In the genomic region with DNA sequence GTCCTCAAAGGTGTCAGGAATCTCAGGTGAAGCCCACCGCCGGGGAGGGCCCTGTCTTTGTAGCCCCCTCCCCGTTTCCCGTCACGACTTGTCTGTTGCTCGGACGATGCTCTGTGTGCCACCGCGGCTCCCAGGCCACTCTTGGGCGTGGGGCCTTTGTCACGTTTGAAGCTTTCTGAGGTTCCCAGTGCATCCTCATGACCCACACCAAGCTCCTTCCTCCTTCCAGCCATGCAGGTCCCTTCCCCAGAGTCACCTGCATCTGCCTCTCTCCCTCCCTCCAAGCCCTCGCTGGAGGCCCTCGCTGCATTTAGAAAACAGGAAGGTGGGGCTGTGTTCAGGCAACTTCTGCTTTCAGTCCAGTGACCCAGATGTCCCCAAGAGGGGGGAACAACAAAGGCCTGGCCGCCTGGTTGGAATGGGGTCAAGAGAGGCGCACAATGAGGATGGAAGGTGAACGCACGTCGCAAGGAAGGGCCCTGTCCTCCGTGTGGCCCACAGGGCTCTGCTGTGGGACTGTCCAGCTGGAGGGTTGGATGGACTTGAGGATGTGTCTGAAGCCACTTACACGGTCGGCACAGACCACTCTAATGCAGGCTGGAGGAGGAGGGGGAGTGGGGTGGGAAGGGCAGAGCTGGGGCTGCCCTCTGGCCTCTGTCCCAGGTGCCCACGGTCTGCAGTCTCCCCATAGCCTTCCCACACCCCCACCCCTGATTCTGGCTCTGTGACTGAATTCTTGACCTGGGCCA, we compare ENCODE assay signal across 7 cellular contexts. TPM values are rescaled to one million over a fixed set of nuclear protein-coding genes. Genes with fewer than 3 reads are reported as not detected.
DNase-seq lines count a peak whose midpoint lies in the region; ATAC-seq and TF ChIP-seq lines count a peak whose summit lies in the region.

No MANE protein-coding gene starts in this region.

- peaks cover 3 to 44% (median 22%) of the 10 kb centered on the region in 3 experiments; a peak in 6 of 7 replicates for H3K36me3 Mint-ChIP-seq in H9 (ENCODE audit: insufficient read depth in 1 of 3, low read depth in 3 of 3)
- H3K36me3 Mint-ChIP-seq in stimulated activated naive CD8-positive, alpha-beta T cell treated with anti-CD3 and anti-CD28 coated beads, Interleukin-15, Interleukin-2, amounts not matched to agents 100 ng/mL and 50 ng/mL, for 24 hours (ENCODE audit: low read depth): no peaks in the 10 kb centered on the region

- no peak overlapping the region for H2BK15ac ChIP-seq in H9 (ENCODE audit: low read depth, low read length)

- H3K4me2 ChIP-seq in H9 (ENCODE audit: insufficient read depth, insufficient read length, low read length): no peak overlapping the region

- H3K14ac ChIP-seq in H9 (ENCODE audit: insufficient read depth, low read length): no peak overlapping the region

- H2BK5ac ChIP-seq in H9 (ENCODE audit: insufficient read length, low read length): no peak overlapping the region

- no peak overlapping the region for H3K23ac ChIP-seq in H9 (ENCODE audit: insufficient read length, low read depth, low read length)

- H3K4ac ChIP-seq in H9 (ENCODE audit: low read depth, low read length): no peak overlapping the region

- H3K9me3 Mint-ChIP-seq in H9: no peaks in the 10 kb centered on the region
- H3K9me3 Mint-ChIP-seq in stimulated activated naive CD8-positive, alpha-beta T cell treated with anti-CD3 and anti-CD28 coated beads, Interleukin-15, Interleukin-2, amounts not matched to agents 100 ng/mL and 50 ng/mL, for 24 hours: no peaks in the 10 kb centered on the region

- no peak overlapping the region for H3K9ac ChIP-seq in H9 (ENCODE audit: extremely low read depth, insufficient read length, low read length)

- H3K4me3 Mint-ChIP-seq in H9: no peak overlapping the region
- peak overlapping the region; percentile 32 for H3K4me3 Mint-ChIP-seq in stimulated activated naive CD8-positive, alpha-beta T cell treated with anti-CD3 and anti-CD28 coated beads, Interleukin-15, Interleukin-2, amounts not matched to agents 100 ng/mL and 50 ng/mL, for 24 hours

- H3K9me3 ChIP-seq in H9 (ENCODE audit: control insufficient read depth, low read depth, low read length) (no peaks in the 10 kb centered on the region), SJSA1 (replicated peaks) (no peaks in the 10 kb centered on the region), heart right ventricle (no peaks in the 10 kb centered on the region)

- no peaks in the 10 kb centered on the region for H3K23me2 ChIP-seq in H9 (ENCODE audit: insufficient read length, low read depth, low read length, poor library complexity, severe bottlenecking)

- H4K91ac ChIP-seq in H9 (ENCODE audit: insufficient read length, low read depth, low read length): no peak overlapping the region

- no peaks in the 10 kb centered on the region for H3K4me1 Mint-ChIP-seq in H9
- H3K4me1 Mint-ChIP-seq in stimulated activated naive CD8-positive, alpha-beta T cell treated with anti-CD3 and anti-CD28 coated beads, Interleukin-15, Interleukin-2, amounts not matched to agents 100 ng/mL and 50 ng/mL, for 24 hours (ENCODE audit: low read depth): peaks cover 30% of the 10 kb centered on the region

- H2BK20ac ChIP-seq in H9 (ENCODE audit: low read depth, low read length, poor library complexity, severe bottlenecking): no peak overlapping the region

- H2BK120ac ChIP-seq in H9 (ENCODE audit: low read depth, low read length, poor library complexity, severe bottlenecking): no peak overlapping the region

- H3K27ac ChIP-seq in H9 (ENCODE audit: insufficient read length, low read depth, low read length) (no peak overlapping the region), SJSA1 (peak overlapping the region; percentile 57), heart right ventricle (peak overlapping the region; percentile 86 to 93 (median 89))

- no peak overlapping the region for H3T11ph ChIP-seq in H9 (ENCODE audit: low read length)

- H3K56ac ChIP-seq in H9 (ENCODE audit: insufficient read length, low read depth, low read length): no peak overlapping the region

- H3K27ac Mint-ChIP-seq in H9: peak overlapping the region in 2 of 3 experiments; percentile 34 to 76; a peak in 2 of 7 replicates
- H3K27ac Mint-ChIP-seq in stimulated activated naive CD8-positive, alpha-beta T cell treated with anti-CD3 and anti-CD28 coated beads, Interleukin-15, Interleukin-2, amounts not matched to agents 100 ng/mL and 50 ng/mL, for 24 hours: no peak overlapping the region

- H3K27me3 ChIP-seq in H9 (ENCODE audit: insufficient read depth, low read length) (no peaks in the 10 kb centered on the region), SJSA1 (replicated peaks) (no peaks in the 10 kb centered on the region), heart right ventricle (no peaks in the 10 kb centered on the region)

- no peak overlapping the region for H4K8ac ChIP-seq in H9 (replicated peaks; ENCODE audit: insufficient read length, low read depth, low read length)

- H2BK12ac ChIP-seq in H9 (ENCODE audit: insufficient read length, low read depth, low read length): no peak overlapping the region

- no CpG with 5 or more reads among the region's 22 CpGs for WGBS in H9 (ENCODE audit: extremely low coverage, insufficient read length, low lambda C conversion rate)
- 48 to 50% methylated on average over 22 of the region's 22 CpGs for WGBS in heart right ventricle, 2 donors

- no peak overlapping the region for H2AFZ ChIP-seq in H9 (ENCODE audit: low read length)

- no peaks in the 10 kb centered on the region for H3K27me3 Mint-ChIP-seq in H9 (ENCODE audit: low read depth)
- H3K27me3 Mint-ChIP-seq in stimulated activated naive CD8-positive, alpha-beta T cell treated with anti-CD3 and anti-CD28 coated beads, Interleukin-15, Interleukin-2, amounts not matched to agents 100 ng/mL and 50 ng/mL, for 24 hours: no peaks in the 10 kb centered on the region

- H3K79me2 ChIP-seq in H9 (ENCODE audit: insufficient read depth, low read length): no peaks in the 10 kb centered on the region

- H3K4me1 ChIP-seq in H9 (ENCODE audit: insufficient read depth, low read length): no peaks in the 10 kb centered on the region
- peaks cover 25% of the 10 kb centered on the region for H3K4me1 ChIP-seq in SJSA1 (replicated peaks)
- peaks cover 16 to 44% (median 39%) of the 10 kb centered on the region in 9 donors for H3K4me1 ChIP-seq in heart right ventricle

- no peak overlapping the region for H4K5ac ChIP-seq in H9 (ENCODE audit: insufficient read length, low read depth, low read length)

- no peaks in the 10 kb centered on the region for H4K20me1 ChIP-seq in H9 (ENCODE audit: control insufficient read depth, insufficient read depth, insufficient read length)

- TF ChIP-seq CTCF in H9 (conservative IDR thresholded peaks at IDR 0.05) (no peak), heart right ventricle (IDR thresholded peaks at IDR 0.05) (no peak)

- no peak overlapping the region for H3K18ac ChIP-seq in H9 (ENCODE audit: insufficient read length, low read depth, low read length)

- no peaks in the 10 kb centered on the region for H3K36me3 ChIP-seq in SJSA1
- H3K36me3 ChIP-seq in heart right ventricle: peaks cover 0 to 21% (median 0%) of the 10 kb centered on the region in 9 donors

- ATAC-seq in heart right ventricle (peak in 6 of 8 donors; percentile 21 to 49 (median 39)), HG02870 (IDR thresholded peaks at IDR 0.05; ENCODE audit: unreplicated experiment) (no peak), HG03469 (IDR thresholded peaks at IDR 0.05; ENCODE audit: unreplicated experiment) (no peak)

- H3K4me3 ChIP-seq in SJSA1: no peak overlapping the region
- peak overlapping the region in 9 of 10 donors; percentile 14 to 36 (median 28) for H3K4me3 ChIP-seq in heart right ventricle

- no peak for DNase-seq in H9
- no peak for DNase-seq in SJSA1 (ENCODE audit: low read depth in 1 of 2, low spot score in 2 of 2)
- peak; percentile 40 to 43 for DNase-seq in heart right ventricle
- DNase-seq in NCI-H2171 (lab: John Stamatoyannopoulos, UW): no peak

- H2AK5ac ChIP-seq in H9 (ENCODE audit: insufficient read length, low read length): no peak overlapping the region

- no peaks in the 10 kb centered on the region for H3K79me1 ChIP-seq in H9 (ENCODE audit: insufficient read depth, low read depth, low read length, poor library complexity, severe bottlenecking)

- intact Hi-C loops in heart right ventricle (cut with DNase I): loop anchor here in 4 of 10 donors (2.0 to 10.0 kb wide), 3 partner anchors 69 to 151 kb away; no protein-coding TSS in a partner anchor

RNA-seq across cellular contexts. Expression of a gene that starts 59.8 kb away (rescaled TPM):
- not detected in 2 replicates for total RNA-seq in H9 (2021)
- total RNA-seq in SJSA1 (2014; rRNA removed; shearing (Covaris generic)): not detected in 2 replicates
- not detected for total RNA-seq in heart right ventricle
- polyA plus RNA-seq in heart right ventricle: not detected

Comparison
In these comparisons a context has a peak if more than half of its experiments do, and no peak if none do; other contexts are left out.
1. DNase-seq: peak in heart right ventricle (2 of 2); none in H9 (single experiment), SJSA1 (0 of 2) and NCI-H2171 (single experiment).
2. ATAC-seq: peak in heart right ventricle (6 of 8); none in HG02870 (single experiment) and HG03469 (single experiment).